14 cellular contexts compared by ENCODE assay signal in the genomic region with DNA sequence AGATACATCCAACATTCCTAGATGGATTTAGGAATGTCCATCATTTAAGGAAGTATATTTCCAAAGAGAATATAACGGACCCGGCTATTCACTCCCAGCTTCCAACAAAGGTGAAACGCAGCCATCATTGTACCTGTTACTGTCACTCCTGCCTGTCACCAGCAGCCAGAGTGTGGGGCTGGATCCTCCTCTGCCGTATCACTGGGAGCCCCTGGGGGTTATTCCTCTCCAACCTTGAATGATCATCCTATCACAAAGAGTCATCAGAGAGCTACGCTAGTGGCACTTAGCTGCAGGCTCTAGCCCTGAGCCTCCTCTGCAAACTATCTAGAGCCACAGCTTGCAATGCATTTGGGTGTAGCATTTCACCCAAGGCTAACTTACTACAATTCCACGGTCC.
DNase-seq lines count a peak whose midpoint lies in the region; ATAC-seq, FAIRE-seq and TF ChIP-seq lines count a peak whose summit lies in the region.
"Had no signal": no experiment of that assay in that cellular context is flagged by ENCODE, and none has a peak within 500 bp of the region (broad histone marks: within the 10 kb centered on the region; RNA-seq: fewer than 3 reads in every experiment).

No MANE protein-coding gene starts in this region.

- POLR2A ChIA-PET in HepG2 (lab: Yijun Ruan, JAX): interaction anchor here (0.8 to 6.9 kb wide), 29 partner anchors 8 to 907 kb away, joined by 3 to 121 read pairs (median 5); a partner anchor contains a TSS
- POLR2A ChIA-PET in H1 (lab: Charles Lee; ENCODE audit: partially characterized antibody): interaction anchor here (1.1 to 1.3 kb wide), 2 partner anchors 9 to 21 kb away, joined by 3 read pairs; no protein-coding TSS in a partner anchor

- H3K27me3 ChIP-seq in HepG2 (ENCODE audit: control insufficient read depth in 1 of 2, insufficient read depth in 2 of 2, low read length in 2 of 2) (no peaks in the 10 kb centered on the region; a peak in 2 of 5 replicates), right lobe of liver (no peaks in the 10 kb centered on the region), H1 (replicated peaks in 1 of 4; ENCODE audit: control insufficient read depth in 3 of 4, extremely low read depth in 1 of 4, insufficient read depth in 3 of 4, low read length in 3 of 4) (no peaks in the 10 kb centered on the region)

- H3K4me3 Mint-ChIP-seq in nephron progenitor cell: peak overlapping the region; percentile 39
- H3K4me3 Mint-ChIP-seq: activated CD4-positive, alpha-beta T cell treated with anti-CD3 and anti-CD28 coated beads for 36 hours; activated naive CD8-positive, alpha-beta T cell treated with anti-CD3 and anti-CD28 coated beads, Interleukin-2, amount 10 ng/mL, durations not matched to agents 7 days and 5 days; CD4-positive, alpha-beta T cell; neural crest cell had no signal

- in situ Hi-C loops in HepG2 (cut with HindIII; ENCODE audit: extremely low pct_ligation_motif_present, low pct_unique_long_range_greater_than_20kb): no loop called here

- no peaks in the 10 kb centered on the region for H3K27me3 Mint-ChIP-seq in nephron progenitor cell (ENCODE audit: low read depth, poor library complexity)

- H3K4me2 ChIP-seq in HepG2 (ENCODE audit: low read depth, low read length) (peak overlapping the region; percentile 86), H1 (ENCODE audit: insufficient read depth in 1 of 2, low read depth in 2 of 2, low read length in 2 of 2) (peak overlapping the region; percentile 86 to 91; a peak in 3 of 4 replicates)

- H2BK120ac ChIP-seq in H1 (replicated peaks; ENCODE audit: low read depth, low read length): no peak overlapping the region

- H2BK15ac ChIP-seq in H1 (ENCODE audit: low read length): no peak overlapping the region

- TF ChIP-seq POLR2A in HepG2 (IDR thresholded peaks at IDR 0.05; ENCODE audit: insufficient read depth in 1 of 2, low read depth in 2 of 2, low read length in 2 of 2) (no peak), right lobe of liver (IDR thresholded peaks at IDR 0.05) (no peak), H1 (IDR thresholded peaks at IDR 0.05; ENCODE audit: control extremely low read depth in 1 of 2, low read depth in 2 of 2, low read length in 2 of 2) (no peak)

- peaks cover 10% of the 10 kb centered on the region; the same call in 1 of the 2 replicates for H3K23me2 ChIP-seq in H1 (ENCODE audit: low read depth, low read length)

- H3K36me3 ChIP-seq in HepG2 (replicated peaks in 1 of 2; ENCODE audit: control insufficient read depth in 1 of 2, insufficient read depth in 2 of 2, low read length in 2 of 2): no peaks in the 10 kb centered on the region
- no peaks in the 10 kb centered on the region for H3K36me3 ChIP-seq in right lobe of liver
- H3K36me3 ChIP-seq in H1 (ENCODE audit: control insufficient read depth in 2 of 4, insufficient read depth in 4 of 4, low read length in 3 of 4): no peaks in the 10 kb centered on the region

- FAIRE-seq in HepG2 (lab: Jason Lieb, UNC) (no peak), H1 (lab: Jason Lieb, UNC) (no peak)
- FAIRE-seq: TTC549 had no signal

- no TSS peak for BruUV-seq in HepG2 (replicated peaks; lab: Mats Ljungman, UMichigan)

- 19% methylated on average over 6 of the region's 6 CpGs for WGBS in HepG2 (ENCODE audit: low lambda C conversion rate)
- WGBS in right lobe of liver (ENCODE audit: insufficient coverage, low coverage, low lambda C conversion rate, missing lambda C conversion rate): 65% methylated on average over 2 of the region's 6 CpGs
- 72% methylated on average over 6 of the region's 6 CpGs; no CpG with 5 or more reads in 1 of the 2 experiments for WGBS in H1 (ENCODE audit: extremely low coverage in 1 of 2, insufficient coverage in 1 of 2, insufficient read length in 1 of 2, insufficient replicate concordance in 2 of 2, low coverage in 1 of 2, low lambda C conversion rate in 2 of 2, missing lambda C conversion rate in 1 of 2), 2 experiments

- TF ChIP-seq RAD21 in HepG2 (CRISPR knock-in tag; IDR thresholded peaks at IDR 0.05): no peak
- no peak for TF ChIP-seq RAD21 in H1 (IDR thresholded peaks at IDR 0.05 in 1 of 2, conservative IDR thresholded peaks at IDR 0.05 in 1 of 2; ENCODE audit: low read depth in 2 of 2, low read length in 2 of 2)

- no peak overlapping the region for H3K56ac ChIP-seq in H1 (replicated peaks; ENCODE audit: insufficient read length, low read depth, low read length)

- H2AK5ac ChIP-seq in H1 (ENCODE audit: low read depth, low read length): no peak overlapping the region

- H3K79me2 ChIP-seq in HepG2 (ENCODE audit: insufficient read depth, low read length) (peaks cover 45% of the 10 kb centered on the region), H1 (ENCODE audit: control insufficient read depth in 1 of 2, insufficient read depth in 2 of 2, low read length in 2 of 2) (peaks cover 0 to 39% of the 10 kb centered on the region in 2 experiments; a peak in 2 of 4 replicates)

- TF ChIP-seq EP300 in HepG2 (IDR thresholded peaks at IDR 0.05; ENCODE audit: low read depth in 2 of 2, low read length in 2 of 2) (no peak), HepG2 (CRISPR knock-in tag; IDR thresholded peaks at IDR 0.05; ENCODE audit: borderline replicate concordance) (no peak), H1 (IDR thresholded peaks at IDR 0.05; ENCODE audit: borderline replicate concordance in 1 of 2, low read depth in 2 of 2, low read length in 2 of 2) (no peak)

- peaks cover 25% of the 10 kb centered on the region for H3K4me1 Mint-ChIP-seq in nephron progenitor cell
- H3K4me1 Mint-ChIP-seq: activated naive CD8-positive, alpha-beta T cell treated with anti-CD3 and anti-CD28 coated beads, Interleukin-2, amount 10 ng/mL, durations not matched to agents 7 days and 5 days had no signal

- H4K20me1 ChIP-seq in HepG2 (ENCODE audit: insufficient read depth, low read length): no peaks in the 10 kb centered on the region
- H4K20me1 ChIP-seq in H1 (replicated peaks in 1 of 2; ENCODE audit: control insufficient read depth in 1 of 2, insufficient read depth in 2 of 2, low read length in 2 of 2): peaks cover 1 to 4% of the 10 kb centered on the region in 2 experiments

- H3K79me1 ChIP-seq in H1 (ENCODE audit: low read depth, low read length): no peaks in the 10 kb centered on the region; the same call in 1 of the 2 replicates

- intact Hi-C loops in HepG2 (cut with micrococcal nuclease; ENCODE audit: unreplicated experiment): loop anchor here (1.0 to 5.0 kb wide), 3 partner anchors 18 to 66 kb away; no protein-coding TSS in a partner anchor
- intact Hi-C loops in right lobe of liver (cut with DNase I): no loop called here

- no peak overlapping the region for H3K18ac ChIP-seq in H1 (ENCODE audit: extremely low read depth, low read length)

- H3K27ac ChIP-seq in HepG2 (ENCODE audit: extremely low read length, insufficient read depth, low read length): peak overlapping the region; percentile 79
- peak overlapping the region in 1 of 3 donors; percentile 82 for H3K27ac ChIP-seq in right lobe of liver
- H3K27ac ChIP-seq in H1 (ENCODE audit: low read depth, low read length): no peak overlapping the region

- no peak overlapping the region for H3K27ac Mint-ChIP-seq in nephron progenitor cell
- H3K27ac Mint-ChIP-seq: activated CD4-positive, alpha-beta T cell treated with anti-CD3 and anti-CD28 coated beads for 36 hours; activated naive CD8-positive, alpha-beta T cell treated with anti-CD3 and anti-CD28 coated beads, Interleukin-2, amount 10 ng/mL, durations not matched to agents 7 days and 5 days; CD4-positive, alpha-beta T cell had no signal

- H3K14ac ChIP-seq in H1 (ENCODE audit: insufficient read length): no peak overlapping the region

- H3K4me3 ChIP-seq in HepG2 (replicated peaks in 1 of 3; ENCODE audit: insufficient read depth in 1 of 3, low read depth in 2 of 3, low read length in 3 of 3) (peak overlapping the region; percentile 12 to 84 (median 14); a peak in 5 of 6 replicates), right lobe of liver (no peak overlapping the region), H1 (ENCODE audit: extremely low read depth in 1 of 4, insufficient read depth in 2 of 4, low read depth in 3 of 4, low read length in 4 of 4) (peak overlapping the region in 1 of 4 experiments; percentile 66; a peak in 3 of 8 replicates)

- no peak overlapping the region for H4K5ac ChIP-seq in H1 (ENCODE audit: insufficient read length, low read depth, low read length)

- H3K23ac ChIP-seq in H1 (ENCODE audit: insufficient read length): no peak overlapping the region

- H3K9me3 ChIP-seq in HepG2 (ENCODE audit: low read length) (no peaks in the 10 kb centered on the region), right lobe of liver (no peaks in the 10 kb centered on the region), H1 (ENCODE audit: insufficient read depth in 2 of 2, low read depth in 1 of 2, low read length in 1 of 2) (no peaks in the 10 kb centered on the region)

- no peaks in the 10 kb centered on the region for H3K36me3 Mint-ChIP-seq in nephron progenitor cell (ENCODE audit: low read depth)
- H3K36me3 Mint-ChIP-seq: activated naive CD8-positive, alpha-beta T cell treated with anti-CD3 and anti-CD28 coated beads, Interleukin-2, amount 10 ng/mL, durations not matched to agents 7 days and 5 days; brain had no signal

- ATAC-seq in HepG2: peak; percentile 57
- ATAC-seq in right lobe of liver: no peak

- no peak overlapping the region for H4K91ac ChIP-seq in H1 (replicated peaks; ENCODE audit: insufficient read length, low read length)

- no peak overlapping the region for H4K8ac ChIP-seq in H1 (ENCODE audit: extremely low read depth, insufficient read depth, low read length)

- H3K9me3 Mint-ChIP-seq in nephron progenitor cell: no peaks in the 10 kb centered on the region
- H3K9me3 Mint-ChIP-seq: activated naive CD8-positive, alpha-beta T cell treated with anti-CD3 and anti-CD28 coated beads, Interleukin-2, amount 10 ng/mL, durations not matched to agents 7 days and 5 days; CD4-positive, alpha-beta T cell; neural crest cell had no signal

- H3K4me1 ChIP-seq in HepG2 (ENCODE audit: insufficient read depth, low read length) (peaks cover 42% of the 10 kb centered on the region), right lobe of liver (peaks cover 0 to 33% (median 1%) of the 10 kb centered on the region in 4 donors), H1 (replicated peaks in 1 of 4; ENCODE audit: control insufficient read depth in 3 of 4, insufficient read depth in 4 of 4, low read length in 3 of 4) (peaks cover 0 to 22% (median 7%) of the 10 kb centered on the region in 4 experiments; a peak in 5 of 7 replicates)

- TF ChIP-seq CTCF in HepG2 (CRISPR knock-in tag; IDR thresholded peaks at IDR 0.05) (no peak), right lobe of liver (IDR thresholded peaks at IDR 0.05) (no peak), H1 (IDR thresholded peaks at IDR 0.05; ENCODE audit: control extremely low read depth in 1 of 3, insufficient read depth in 1 of 3, low read depth in 1 of 3, low read length in 3 of 3) (no peak), nephron progenitor cell (IDR thresholded peaks at IDR 0.05) (no peak)

- H3K9ac ChIP-seq in HepG2 (ENCODE audit: insufficient read depth, low read depth, low read length): no peak overlapping the region
- H3K9ac ChIP-seq in H1 (replicated peaks in 1 of 4; ENCODE audit: extremely low read depth in 1 of 4, low read depth in 3 of 4, low read length in 3 of 4): no peak overlapping the region

- DNase-seq in HepG2 (ENCODE audit: low spot score): no peak
- DNase-seq in right lobe of liver: no peak
- DNase-seq in H1 (ENCODE audit: low read depth in 1 of 2, low spot score in 2 of 2): no peak
- DNase-seq in nephron progenitor cell: no peak
- DNase-seq in activated T-cell treated with anti-CD3 and anti-CD28 coated beads for 4 hours: no peak
- no peak for DNase-seq in HuH-7.5 (ENCODE audit: low spot score)
- DNase-seq in activated gamma-delta T cell (lab: John Stamatoyannopoulos, UW): no peak
- DNase-seq in superior temporal gyrus (ENCODE audit: extremely low spot score): no peak
- DNase-seq: activated naive CD8-positive, alpha-beta T cell treated with anti-CD3 and anti-CD28 coated beads, Interleukin-2, amount 10 ng/mL, durations not matched to agents 7 days and 5 days; CD4-positive, alpha-beta T cell had no signal

- H2BK12ac ChIP-seq in H1 (ENCODE audit: low read depth, low read length): no peak overlapping the region

- CTCF ChIA-PET in HepG2 (lab: Yijun Ruan, JAX; ENCODE audit: low intra/inter-chr PET ratio, low total read pairs): no interaction called here
- CTCF ChIA-PET in H1 (lab: Charles Lee; ENCODE audit: partially characterized antibody): interaction anchor here (0.7 to 1.6 kb wide), 10 partner anchors 13 to 792 kb away, joined by 3 to 7 read pairs (median 3); no protein-coding TSS in a partner anchor

- no peak overlapping the region for H2BK5ac ChIP-seq in H1 (ENCODE audit: low read depth, low read length)

- H2AFZ ChIP-seq in HepG2 (ENCODE audit: low read length): no peak overlapping the region
- H2AFZ ChIP-seq in H1 (ENCODE audit: low read length): no peak overlapping the region

- H3K4ac ChIP-seq in H1 (replicated peaks; ENCODE audit: insufficient read length, low read depth, low read length): no peak overlapping the region

- no peak overlapping the region for H2BK20ac ChIP-seq in H1 (ENCODE audit: low read length)

Comparison
In these comparisons a context has a peak if more than half of its experiments do, and no peak if none do; other contexts are left out.
1. H3K4me3 ChIP-seq: peak in HepG2 (3 of 3); none in right lobe of liver (0 of 3).